ENCODE assay signal across 22 cellular contexts in genomic region chr20:25275813-25276532, GRCh38. TPM values are rescaled to one million over a fixed set of nuclear protein-coding genes. Genes with fewer than 3 reads are reported as not detected.
DNase-seq lines count a peak whose midpoint lies in the region; ATAC-seq and TF ChIP-seq lines count a peak whose summit lies in the region.
"Had no signal": no experiment of that assay in that cellular context is flagged by ENCODE, and none has a peak within 500 bp of the region (broad histone marks: within the 10 kb centered on the region; RNA-seq: fewer than 3 reads in every experiment).

No MANE protein-coding gene starts in this region.

- no peaks in the 10 kb centered on the region for H3K27me3 Mint-ChIP-seq in activated T-cell treated with anti-CD3 and anti-CD28 coated beads, Interleukin-2, amount 50 U/mL, for 24 hours
- no peaks in the 10 kb centered on the region for H3K27me3 Mint-ChIP-seq in central memory CD8-positive, alpha-beta T cell
- H3K27me3 Mint-ChIP-seq: brain, T-cell had no signal

- no peak overlapping the region for H2AFZ ChIP-seq in GM23248

- H3K27me3 ChIP-seq in right lobe of liver (no peaks in the 10 kb centered on the region), suprapubic skin (no peaks in the 10 kb centered on the region), GM23248 (replicated peaks; ENCODE audit: insufficient read depth) (no peaks in the 10 kb centered on the region)
- H3K27me3 ChIP-seq: vagina had no signal

- H3K9me3 ChIP-seq in right lobe of liver = no peaks in the 10 kb centered on the region
- H3K9me3 ChIP-seq in suprapubic skin = no peaks in the 10 kb centered on the region
- no peaks in the 10 kb centered on the region for H3K9me3 ChIP-seq in GM23248 (ENCODE audit: low read depth)
- H3K9me3 ChIP-seq: vagina had no signal

- H3K36me3 ChIP-seq in right lobe of liver = peaks cover 0 to 5% (median 0%) of the 10 kb centered on the region in 4 donors
- peaks cover 86% of the 10 kb centered on the region for H3K36me3 ChIP-seq in suprapubic skin
- peaks cover 15% of the 10 kb centered on the region for H3K36me3 ChIP-seq in GM23248 (ENCODE audit: low read depth)

- no peak for ATAC-seq in central memory CD8-positive, alpha-beta T cell (replicated peaks; ENCODE audit: extremely low read depth, poor library complexity, severe bottlenecking)
- ATAC-seq in right lobe of liver = no peak
- no peak for ATAC-seq in GM18873 (IDR thresholded peaks at IDR 0.05; ENCODE audit: low FRiP score, unreplicated experiment)
- ATAC-seq: GM12878, T-cell had no signal

- peak overlapping the region; percentile 65 for H3K27ac Mint-ChIP-seq in activated T-cell treated with anti-CD3 and anti-CD28 coated beads, Interleukin-2, amount 50 U/mL, for 24 hours
- peak overlapping the region; percentile 58 for H3K27ac Mint-ChIP-seq in central memory CD8-positive, alpha-beta T cell (ENCODE audit: low read depth)
- H3K27ac Mint-ChIP-seq: HFFc6, T-cell had no signal

- H3K4me1 ChIP-seq in right lobe of liver = no peaks in the 10 kb centered on the region
- peaks cover 27% of the 10 kb centered on the region for H3K4me1 ChIP-seq in suprapubic skin
- no peaks in the 10 kb centered on the region for H3K4me1 ChIP-seq in GM23248 (ENCODE audit: insufficient read depth)

- no peak overlapping the region for H3K4me2 ChIP-seq in GM23248 (ENCODE audit: unreplicated experiment)

- no peak overlapping the region for H3K27ac ChIP-seq in right lobe of liver
- H3K27ac ChIP-seq in suprapubic skin = no peak overlapping the region
- H3K27ac ChIP-seq in GM23248 = no peak overlapping the region
- H3K27ac ChIP-seq: vagina had no signal

- no peaks in the 10 kb centered on the region for H3K4me1 Mint-ChIP-seq in activated T-cell treated with anti-CD3 and anti-CD28 coated beads, Interleukin-2, amount 50 U/mL, for 24 hours (ENCODE audit: low read depth)
- peaks cover 7% of the 10 kb centered on the region for H3K4me1 Mint-ChIP-seq in central memory CD8-positive, alpha-beta T cell
- H3K4me1 Mint-ChIP-seq: brain, immature natural killer cell, T-cell had no signal

- no peak for TF ChIP-seq POLR2A in right lobe of liver (IDR thresholded peaks at IDR 0.05)
- TF ChIP-seq POLR2A in suprapubic skin (IDR thresholded peaks at IDR 0.05) = no peak

- in situ Hi-C loops in GM23248 (cut with MboI) = no loop called here

- H3K4me3 Mint-ChIP-seq in activated T-cell treated with anti-CD3 and anti-CD28 coated beads, Interleukin-2, amount 50 U/mL, for 24 hours = no peak overlapping the region
- H3K4me3 Mint-ChIP-seq in central memory CD8-positive, alpha-beta T cell = no peak overlapping the region
- H3K4me3 Mint-ChIP-seq: activated T-helper 1 cell treated with anti-CD3 and anti-CD28 coated beads, Interleukin-12 subunit alpha, Interleukin-12 subunit beta, Interleukin-2, Interleukin-4 antibody, amounts not matched to agents 30 ng/mL and 10 ng/mL and 1 ng/mL, durations not matched to agents 14 hours and 24 hours and 36 hours; brain; HFFc6; immature natural killer cell; T-cell had no signal

- WGBS in right lobe of liver (ENCODE audit: insufficient coverage, low coverage, low lambda C conversion rate, missing lambda C conversion rate) = 95% methylated on average over 8 of the region's 20 CpGs
- 94% methylated on average over 18 of the region's 20 CpGs for WGBS in suprapubic skin
- 95 to 98% methylated on average over 15 to 20 of the region's 20 CpGs for WGBS in GM23248 (ENCODE audit: low coverage in 1 of 2, low lambda C conversion rate in 2 of 2, missing lambda C conversion rate in 2 of 2), 2 experiments

- no peak overlapping the region for H3K9ac ChIP-seq in GM23248

- TF ChIP-seq CTCF in right lobe of liver (IDR thresholded peaks at IDR 0.05) (no peak), suprapubic skin (IDR thresholded peaks at IDR 0.05) (no peak)

- intact Hi-C loops in right lobe of liver (cut with DNase I) = loop anchor here in 1 of 2 donors (10.0 kb wide), 1 partner anchor 81 kb away; the partner anchor contains the start of gene ENTPD6

- H3K9me3 Mint-ChIP-seq in activated T-cell treated with anti-CD3 and anti-CD28 coated beads, Interleukin-2, amount 50 U/mL, for 24 hours = no peaks in the 10 kb centered on the region
- H3K9me3 Mint-ChIP-seq in central memory CD8-positive, alpha-beta T cell = no peaks in the 10 kb centered on the region
- H3K9me3 Mint-ChIP-seq: activated T-helper 1 cell treated with anti-CD3 and anti-CD28 coated beads, Interleukin-12 subunit alpha, Interleukin-12 subunit beta, Interleukin-2, Interleukin-4 antibody, amounts not matched to agents 30 ng/mL and 10 ng/mL and 1 ng/mL, durations not matched to agents 14 hours and 24 hours and 36 hours; brain; HFFc6; immature natural killer cell; T-cell had no signal

- H3K36me3 Mint-ChIP-seq in activated T-cell treated with anti-CD3 and anti-CD28 coated beads, Interleukin-2, amount 50 U/mL, for 24 hours (ENCODE audit: low read depth) = peaks cover 94% of the 10 kb centered on the region
- H3K36me3 Mint-ChIP-seq in central memory CD8-positive, alpha-beta T cell (ENCODE audit: insufficient read depth) = peaks cover 26% of the 10 kb centered on the region

- H3K4me3 ChIP-seq in right lobe of liver = no peak overlapping the region
- no peak overlapping the region for H3K4me3 ChIP-seq in suprapubic skin
- H3K4me3 ChIP-seq in GM23248 = no peak overlapping the region
- H3K4me3 ChIP-seq: GM12878, vagina had no signal

- peaks cover 10% of the 10 kb centered on the region; the same call in 1 of the 2 replicates for H3K79me2 ChIP-seq in GM23248 (ENCODE audit: insufficient read depth)

- no peaks in the 10 kb centered on the region for H3K9me2 ChIP-seq in GM23248 (ENCODE audit: insufficient read depth)

- TF ChIP-seq EP300 in suprapubic skin (IDR thresholded peaks at IDR 0.05) = no peak

- H3F3A ChIP-seq in GM23248 (ENCODE audit: insufficient read depth) = no peaks in the 10 kb centered on the region

- H4K20me1 ChIP-seq in GM23248 (ENCODE audit: insufficient read depth) = no peaks in the 10 kb centered on the region

- no peak for DNase-seq in activated T-cell treated with anti-CD3 and anti-CD28 coated beads, Interleukin-2, amount 50 U/mL, for 24 hours
- DNase-seq in activated T-cell treated with anti-CD3 and anti-CD28 coated beads, Interleukin-2, amount 50 U/mL, for 48 hours = no peak
- DNase-seq in central memory CD8-positive, alpha-beta T cell (ENCODE audit: low spot score in 2 of 2) = no peak
- DNase-seq in right lobe of liver (peak; percentile 13 to 37 (median 32)), suprapubic skin (ENCODE audit: low spot score in 2 of 2) (peak; percentile 52 to 65), superior temporal gyrus (ENCODE audit: extremely low spot score) (no peak), GM23248 (no peak)
- DNase-seq: ACHN; effector memory CD4-positive, alpha-beta T cell; foreskin fibroblast; HFFc6; immature natural killer cell; Kasumi-1; NCI-H146; NCI-H524 treated with DMSO at 0.1 percent for 48 hours; stimulated activated CD4-positive, alpha-beta T cell treated with anti-CD3 and anti-CD28 coated beads, Interleukin-1b, Interleukin-23, amount 100 ng/mL, for 48 hours had no signal

RNA-seq across cellular contexts. Expression of gene PYGB, which starts 28.1 kb away (rescaled TPM):
- total RNA-seq in right lobe of liver = 10 to 100 TPM in 3 of 6 experiments, 1 to 10 TPM in 3; 6.6 to 27.4 (median 13.2) TPM
- 100 to 1,000 TPM; 142 to 247 (median 198) TPM for total RNA-seq in suprapubic skin
- total RNA-seq in GM23248 (2014; rRNA removed; shearing (Covaris generic)) = 116 and 123 TPM in 2 replicates
- polyA plus RNA-seq in GM23248 (2016; fragmentation: Nextera tagmentation; extraction: Ambion mirVana) = 74.1 and 78.3 TPM in 2 replicates

Comparison
In these comparisons a context has a peak if more than half of its experiments do, and no peak if none do; other contexts are left out.
1. DNase-seq: peak in right lobe of liver (3 of 3) and suprapubic skin (2 of 2); none in activated T-cell treated with anti-CD3 and anti-CD28 coated beads, Interleukin-2, amount 50 U/mL, for 24 hours (single experiment), activated T-cell treated with anti-CD3 and anti-CD28 coated beads, Interleukin-2, amount 50 U/mL, for 48 hours (0 of 2), central memory CD8-positive, alpha-beta T cell (0 of 2), superior temporal gyrus (single experiment) and GM23248 (single experiment).